Comparison of ENCODE assay signal across 16 cellular contexts in genomic region chr2:1697601-1698000, GRCh38. TPM values are rescaled to one million over a fixed set of nuclear protein-coding genes. Genes with fewer than 3 reads are reported as not detected.
DNase-seq lines count a peak whose midpoint lies in the region; ATAC-seq and TF ChIP-seq lines count a peak whose summit lies in the region.
"Had no signal": no experiment of that assay in that cellular context is flagged by ENCODE, and none has a peak within 500 bp of the region (broad histone marks: within the 10 kb centered on the region; RNA-seq: fewer than 3 reads in every experiment).

No MANE protein-coding gene starts in this region.

- H3K27me3 Mint-ChIP-seq in osteocyte (ENCODE audit: unreplicated experiment): no peaks in the 10 kb centered on the region

- H3K9me3 Mint-ChIP-seq in osteocyte (ENCODE audit: unreplicated experiment): no peaks in the 10 kb centered on the region

- peaks cover 0 to 17% (median 0%) of the 10 kb centered on the region in 3 donors for H3K4me1 ChIP-seq in gastroesophageal sphincter
- H3K4me1 ChIP-seq in upper lobe of left lung: peaks cover 6 to 18% (median 9%) of the 10 kb centered on the region in 4 donors
- H3K4me1 ChIP-seq: BE2C, Caco-2 had no signal

- TF ChIP-seq CTCF in gastroesophageal sphincter (IDR thresholded peaks at IDR 0.05) (no peak), osteocyte (IDR thresholded peaks at IDR 0.05) (no peak), upper lobe of left lung (IDR thresholded peaks at IDR 0.05) (no peak)

- H3K9me3 ChIP-seq in gastroesophageal sphincter (no peaks in the 10 kb centered on the region), upper lobe of left lung (no peaks in the 10 kb centered on the region)
- H3K9me3 ChIP-seq: BE2C, Caco-2, SJSA1 had no signal

- DNase-seq in Right ventricle myocardium inferior (ENCODE audit: missing footprints): no peak
- DNase-seq in left ventricle myocardium superior: no peak
- no peak for DNase-seq in osteocyte (ENCODE audit: extremely low spot score, unreplicated experiment)
- DNase-seq in upper lobe of left lung: peak in 1 of 2 donors; percentile 20
- DNase-seq in midbrain (lab: John Stamatoyannopoulos, UW): no peak
- DNase-seq in OCI-M1 (lab: John Stamatoyannopoulos, UW): no peak
- DNase-seq: BE2C; Caco-2; CD4-positive, alpha-beta T cell; NCI-H1417 treated with DMSO at 0.1 percent for 48 hours; NCI-H187 treated with DMSO at 0.1 percent for 48 hours; NCI-H774 had no signal

- peak overlapping the region; percentile 44 for H3K27ac Mint-ChIP-seq in osteocyte (ENCODE audit: unreplicated experiment)
- H3K27ac Mint-ChIP-seq: CD4-positive, alpha-beta T cell had no signal

- TF ChIP-seq POLR2A in gastroesophageal sphincter (IDR thresholded peaks at IDR 0.05) (no peak), upper lobe of left lung (IDR thresholded peaks at IDR 0.05) (no peak)

- no peak overlapping the region for H3K4me3 Mint-ChIP-seq in osteocyte (ENCODE audit: unreplicated experiment)
- H3K4me3 Mint-ChIP-seq: CD4-positive, alpha-beta T cell had no signal

- TF ChIP-seq EP300 in gastroesophageal sphincter (IDR thresholded peaks at IDR 0.05) (no peak), upper lobe of left lung (IDR thresholded peaks at IDR 0.05) (no peak)

- H3K36me3 ChIP-seq in gastroesophageal sphincter (peaks cover 0 to 2% of the 10 kb centered on the region in 2 donors), upper lobe of left lung (peaks cover 0 to 1% (median 0%) of the 10 kb centered on the region in 4 donors)
- H3K36me3 ChIP-seq: BE2C had no signal

- WGBS in gastroesophageal sphincter (ENCODE audit: low coverage in 1 of 2), 2 donors: 97% methylated on average over 8 of the region's 9 CpGs; no CpG with 5 or more reads in 1 of the 2 donors
- WGBS in upper lobe of left lung, 2 donors: 72 to 78% methylated on average over 5 to 9 of the region's 9 CpGs

- no peak overlapping the region for H3K27ac ChIP-seq in gastroesophageal sphincter
- H3K27ac ChIP-seq in upper lobe of left lung: peak overlapping the region; percentile 44 to 73 (median 57)
- H3K27ac ChIP-seq: KMS-11, SJSA1 had no signal

- peaks cover 12% of the 10 kb centered on the region for H3K36me3 Mint-ChIP-seq in osteocyte (ENCODE audit: unreplicated experiment)

- H3K27me3 ChIP-seq in gastroesophageal sphincter (no peaks in the 10 kb centered on the region), upper lobe of left lung (no peaks in the 10 kb centered on the region)
- H3K27me3 ChIP-seq: BE2C, SJSA1 had no signal

- ATAC-seq in Right ventricle myocardium inferior: peak; percentile 14
- no peak for ATAC-seq in left ventricle myocardium superior
- ATAC-seq in gastroesophageal sphincter: peak; percentile 25
- no peak for ATAC-seq in upper lobe of left lung (ENCODE audit: low FRiP score in 2 of 2)
- ATAC-seq in HG03159 (IDR thresholded peaks at IDR 0.05; ENCODE audit: unreplicated experiment): no peak

- peaks cover 43% of the 10 kb centered on the region for H3K4me1 Mint-ChIP-seq in osteocyte (ENCODE audit: unreplicated experiment)

- intact Hi-C loops in Right ventricle myocardium inferior (cut with DNase I) (no loop called here), left ventricle myocardium superior (cut with micrococcal nuclease) (no loop called here)

- no peak overlapping the region for H3K4me3 ChIP-seq in gastroesophageal sphincter
- no peak overlapping the region for H3K4me3 ChIP-seq in upper lobe of left lung
- H3K4me3 ChIP-seq: SJSA1 had no signal

RNA-seq across cellular contexts. Expression of gene PXDN, which starts 46.7 kb away (rescaled TPM):
- total RNA-seq in Right ventricle myocardium inferior (19.7 TPM), left ventricle myocardium superior (18.5 TPM), gastroesophageal sphincter (10 to 100 TPM; 19.9 to 95.9 (median 60.9) TPM), osteocyte (459 and 488 TPM in 2 replicates), upper lobe of left lung (10 to 100 TPM; 20.8 to 65.6 (median 38.5) TPM)

Comparison
In these comparisons a context has a peak if more than half of its experiments do, and no peak if none do; other contexts are left out.
1. ATAC-seq: peak in Right ventricle myocardium inferior (single experiment) and gastroesophageal sphincter (single experiment); none in left ventricle myocardium superior (single experiment), upper lobe of left lung (0 of 2) and HG03159 (single experiment).
2. H3K27ac ChIP-seq: peak in upper lobe of left lung (4 of 4); none in gastroesophageal sphincter (0 of 4).